ENCODE assay signal across 1 cellular context in genomic region chr10:124359336-124359832, GRCh38.
TF ChIP-seq lines count a peak whose summit lies in the region.

No MANE protein-coding gene starts in this region.

TF ChIP-seq in GM23338, 12 proteins besides CTCF, POLR2A, EP300 and RAD21 (continued from another document):
- TF ChIP-seq POLR2AphosphoS5 (IDR thresholded peaks at IDR 0.05; ENCODE audit: low read depth) (no peak), ZNF114 (CRISPR knock-in tag; IDR thresholded peaks at IDR 0.05) (no peak), EZH2phosphoT487 (IDR thresholded peaks at IDR 0.05; ENCODE audit: unreplicated experiment) (no peak)
